ENCODE assay signal across 1 cellular context in genomic region chr7:73668103-73668937, GRCh38.
A peak's percentile ranks its signal among the peaks of the same experiment; 100 is the strongest.
TF ChIP-seq lines count a peak whose summit lies in the region.

No MANE protein-coding gene starts in this region.

TF ChIP-seq in HEK293, 187 proteins besides CTCF, POLR2A, EP300 and RAD21 (continued from another document and continues in another):
- TF ChIP-seq, protein P1, sequence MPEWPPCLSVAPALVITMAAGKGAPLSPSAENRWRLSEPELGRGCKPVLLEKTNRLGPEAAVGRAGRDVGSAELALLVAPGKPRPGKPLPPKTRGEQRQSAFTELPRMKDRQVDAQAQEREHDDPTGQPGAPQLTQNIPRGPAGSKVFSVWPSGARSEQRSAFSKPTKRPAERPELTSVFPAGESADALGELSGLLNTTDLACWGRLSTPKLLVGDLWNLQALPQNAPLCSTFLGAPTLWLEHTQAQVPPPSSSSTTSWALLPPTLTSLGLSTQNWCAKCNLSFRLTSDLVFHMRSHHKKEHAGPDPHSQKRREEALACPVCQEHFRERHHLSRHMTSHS (tag by site-specific recombination; IDR thresholded peaks at IDR 0.05), result no peak
- TF ChIP-seq ZNF514 (tag by site-specific recombination; IDR thresholded peaks at IDR 0.05), result no peak
- TF ChIP-seq PRDM1 (tag by site-specific recombination; IDR thresholded peaks at IDR 0.05), result peak; percentile 72
- TF ChIP-seq PATZ1 (tag by site-specific recombination; IDR thresholded peaks at IDR 0.05), result peak; percentile 79
- TF ChIP-seq ZSCAN23 (tag by site-specific recombination; IDR thresholded peaks at IDR 0.05), result no peak
- TF ChIP-seq ZBTB1 (tag by site-specific recombination; IDR thresholded peaks at IDR 0.05), result no peak
- no peak for TF ChIP-seq ZNF555 (tag by site-specific recombination; conservative IDR thresholded peaks at IDR 0.05)
- TF ChIP-seq ZNF623 (tag by site-specific recombination; IDR thresholded peaks at IDR 0.05), result no peak
- TF ChIP-seq ZNF654 (tag by site-specific recombination; IDR thresholded peaks at IDR 0.05; ENCODE audit: low read depth), result no peak
- no peak for TF ChIP-seq ZNF785 (tag by site-specific recombination; IDR thresholded peaks at IDR 0.05)
- TF ChIP-seq ZXDB (tag by site-specific recombination; IDR thresholded peaks at IDR 0.05), result peak; percentile 36; the same call in 1 of the 2 replicates
- no peak for TF ChIP-seq ZNF394 (tag by site-specific recombination; IDR thresholded peaks at IDR 0.05; ENCODE audit: borderline replicate concordance)
- TF ChIP-seq ZNF521 (tag by site-specific recombination; IDR thresholded peaks at IDR 0.05), result no peak
- TF ChIP-seq ZNF404 (tag by site-specific recombination; IDR thresholded peaks at IDR 0.05), result no peak
- no peak for TF ChIP-seq ZNF202 (tag by site-specific recombination; IDR thresholded peaks at IDR 0.05; ENCODE audit: borderline replicate concordance)
- no peak for TF ChIP-seq ZNF184 (tag by site-specific recombination; IDR thresholded peaks at IDR 0.05)
- no peak for TF ChIP-seq REST (tag by site-specific recombination; IDR thresholded peaks at IDR 0.05)
- no peak for TF ChIP-seq KLF1 (tag by site-specific recombination; IDR thresholded peaks at IDR 0.05)
- TF ChIP-seq ZFP37 (tag by site-specific recombination; IDR thresholded peaks at IDR 0.05), result no peak
- no peak for TF ChIP-seq ZNF426 (tag by site-specific recombination; IDR thresholded peaks at IDR 0.05)
- no peak for TF ChIP-seq OSR2 (tag by site-specific recombination; IDR thresholded peaks at IDR 0.05)
- no peak for TF ChIP-seq ZNF155 (tag by site-specific recombination; IDR thresholded peaks at IDR 0.05)
- no peak for TF ChIP-seq ZNF792 (tag by site-specific recombination; IDR thresholded peaks at IDR 0.05)
- TF ChIP-seq AEBP2 (tag by site-specific recombination; IDR thresholded peaks at IDR 0.05; ENCODE audit: borderline replicate concordance), result no peak
- TF ChIP-seq ZNF621 (tag by site-specific recombination; IDR thresholded peaks at IDR 0.05), result no peak
- TF ChIP-seq ZIC2 (tag by site-specific recombination; IDR thresholded peaks at IDR 0.05), result no peak
- TF ChIP-seq ZNF626 (tag by site-specific recombination; IDR thresholded peaks at IDR 0.05), result no peak
- no peak for TF ChIP-seq ZNF596 (tag by site-specific recombination; IDR thresholded peaks at IDR 0.05)
- TF ChIP-seq IKZF3 (tag by site-specific recombination; IDR thresholded peaks at IDR 0.05), result peak; percentile 31; the same call in 1 of the 2 replicates
- TF ChIP-seq ZNF292 (tag by site-specific recombination; IDR thresholded peaks at IDR 0.05; ENCODE audit: borderline replicate concordance, low read depth), result no peak
- no peak for TF ChIP-seq ZNF791 (tag by site-specific recombination; IDR thresholded peaks at IDR 0.05)
- no peak for TF ChIP-seq PRDM2 (tag by site-specific recombination; IDR thresholded peaks at IDR 0.05; ENCODE audit: borderline replicate concordance)
- no peak for TF ChIP-seq ZNF23 (tag by site-specific recombination; IDR thresholded peaks at IDR 0.05; ENCODE audit: borderline replicate concordance)
- TF ChIP-seq ZNF121 (tag by site-specific recombination; IDR thresholded peaks at IDR 0.05), result no peak
- no peak for TF ChIP-seq ZNF24 (tag by site-specific recombination; IDR thresholded peaks at IDR 0.05)
- TF ChIP-seq ZNF140 (tag by site-specific recombination; IDR thresholded peaks at IDR 0.05), result no peak
- TF ChIP-seq HOXA7 (CRISPR knock-in tag; IDR thresholded peaks at IDR 0.05; ENCODE audit: borderline replicate concordance), result no peak
- no peak for TF ChIP-seq ZNF324 (tag by site-specific recombination; IDR thresholded peaks at IDR 0.05)
- TF ChIP-seq ZNF37A (tag by site-specific recombination; IDR thresholded peaks at IDR 0.05), result no peak
- TF ChIP-seq ZNF664 (tag by site-specific recombination; IDR thresholded peaks at IDR 0.05), result no peak
- TF ChIP-seq ZNF266 (tag by site-specific recombination; IDR thresholded peaks at IDR 0.05; ENCODE audit: low read depth), result no peak
- TF ChIP-seq, protein P2, sequence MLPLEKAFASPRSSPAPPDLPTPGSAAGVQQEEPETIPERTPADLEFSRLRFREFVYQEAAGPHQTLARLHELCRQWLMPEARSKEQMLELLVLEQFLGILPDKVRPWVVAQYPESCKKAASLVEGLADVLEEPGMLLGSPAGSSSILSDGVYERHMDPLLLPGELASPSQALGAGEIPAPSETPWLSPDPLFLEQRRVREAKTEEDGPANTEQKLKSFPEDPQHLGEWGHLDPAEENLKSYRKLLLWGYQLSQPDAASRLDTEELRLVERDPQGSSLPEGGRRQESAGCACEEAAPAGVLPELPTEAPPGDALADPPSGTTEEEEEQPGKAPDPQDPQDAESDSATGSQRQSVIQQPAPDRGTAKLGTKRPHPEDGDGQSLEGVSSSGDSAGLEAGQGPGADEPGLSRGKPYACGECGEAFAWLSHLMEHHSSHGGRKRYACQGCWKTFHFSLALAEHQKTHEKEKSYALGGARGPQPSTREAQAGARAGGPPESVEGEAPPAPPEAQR (tag by site-specific recombination; IDR thresholded peaks at IDR 0.05), result no peak
- no peak for TF ChIP-seq SCRT1 (tag by site-specific recombination; IDR thresholded peaks at IDR 0.05; ENCODE audit: borderline replicate concordance)
- TF ChIP-seq ZNF280D (tag by site-specific recombination; IDR thresholded peaks at IDR 0.05), result no peak
- TF ChIP-seq KLF17 (tag by site-specific recombination; IDR thresholded peaks at IDR 0.05), result no peak
- TF ChIP-seq BCL11B (tag by site-specific recombination; IDR thresholded peaks at IDR 0.05; ENCODE audit: low read depth), result no peak
